In genomic region chr2:10590742-10591141, GRCh38 we compare ENCODE assay signal across 17 cellular contexts.
DNase-seq lines count a peak whose midpoint lies in the region; TF ChIP-seq lines count a peak whose summit lies in the region.
"Had no signal": no experiment of that assay in that cellular context is flagged by ENCODE, and none has a peak within 500 bp of the region (broad histone marks: within the 10 kb centered on the region; RNA-seq: fewer than 3 reads in every experiment).

No MANE protein-coding gene starts in this region.

- H3K27me3 ChIP-seq in BLaER1 = no peaks in the 10 kb centered on the region
- H3K27me3 ChIP-seq: BE2C had no signal

- peak overlapping the region; percentile 74 for H3K27ac ChIP-seq in BLaER1
- H3K27ac ChIP-seq: RWPE1 had no signal

- H3K4me1 ChIP-seq in BLaER1 = peaks cover 62% of the 10 kb centered on the region
- H3K4me1 ChIP-seq: BE2C had no signal

- H3K9me3 Mint-ChIP-seq in mesothelial cell of epicardium = no peaks in the 10 kb centered on the region

- no peak for TF ChIP-seq POLR2A in lower leg skin (IDR thresholded peaks at IDR 0.05)

- no peak for TF ChIP-seq CTCF in LNCaP clone FGC (IDR thresholded peaks at IDR 0.05; ENCODE audit: control insufficient read depth, extremely low read depth, insufficient read depth)
- TF ChIP-seq CTCF in fibroblast of villous mesenchyme (IDR thresholded peaks at IDR 0.05; ENCODE audit: insufficient read depth, low read depth, low read length) = no peak
- no peak for TF ChIP-seq CTCF in mesothelial cell of epicardium (IDR thresholded peaks at IDR 0.05; ENCODE audit: unreplicated experiment)
- no peak for TF ChIP-seq CTCF in lower leg skin (IDR thresholded peaks at IDR 0.05)

- H3K4me1 Mint-ChIP-seq in mesothelial cell of epicardium = peaks cover 37% of the 10 kb centered on the region

- peak overlapping the region; percentile 86 for H3K27ac Mint-ChIP-seq in mesothelial cell of epicardium

- peak overlapping the region; percentile 68 for H3K4me2 ChIP-seq in BLaER1

- H3K36me3 Mint-ChIP-seq in mesothelial cell of epicardium = peaks cover 48% of the 10 kb centered on the region

- no peaks in the 10 kb centered on the region; the same call in 1 of the 2 replicates for H3K9me3 ChIP-seq in BLaER1
- H3K9me3 ChIP-seq: BE2C had no signal

- no peak overlapping the region for H3K4me3 Mint-ChIP-seq in mesothelial cell of epicardium

- H3K36me3 ChIP-seq in BLaER1 = peaks cover 45% of the 10 kb centered on the region

- WGBS in lower leg skin, 2 donors = 84 to 90% methylated on average over 1 of the region's 1 CpG

- H3K4me3 ChIP-seq in BLaER1 = no peak overlapping the region
- H3K4me3 ChIP-seq in LNCaP clone FGC (ENCODE audit: low read depth, low read length) = no peak overlapping the region
- no peak overlapping the region for H3K4me3 ChIP-seq in fibroblast of villous mesenchyme (ENCODE audit: low read depth, low read length)
- H3K4me3 ChIP-seq in lower leg skin (ENCODE audit: low read depth, poor library complexity, severe bottlenecking) = no peak overlapping the region

- DNase-seq in LNCaP clone FGC (ENCODE audit: low read depth) (peak; percentile 75), fibroblast of villous mesenchyme (ENCODE audit: low read depth) (peak; percentile 27), mesothelial cell of epicardium (ENCODE audit: low spot score in 2 of 2, unreplicated experiment in 2 of 2) (no peak), SHP77 treated with DMSO at 0.1 percent for 48 hours (lab: John Stamatoyannopoulos, UW) (no peak), NOMO-1 treated with DMSO at 0.1 percent for 48 hours (lab: John Stamatoyannopoulos, UW; ENCODE audit: unreplicated experiment) (no peak), lower leg skin (ENCODE audit: low spot score in 2 of 2) (no peak)
- DNase-seq in stimulated activated CD4-positive, alpha-beta T cell treated with anti-CD3 and anti-CD28 coated beads, Interleukin-4, amount 100 ng/mL, for 24 hours = no peak
- DNase-seq: 8988T, BE2C, DMS79, H7, KBM-7, NCI-H1694 treated with DMSO at 0.1 percent for 48 hours, NCI-H510A treated with DMSO at 0.1 percent for 48 hours, NCI-H774 had no signal

- H4K20me1 ChIP-seq in BLaER1 = no peaks in the 10 kb centered on the region

- no peaks in the 10 kb centered on the region for H3K27me3 Mint-ChIP-seq in mesothelial cell of epicardium (ENCODE audit: low read depth)

- H3K9ac ChIP-seq in BLaER1 = no peak overlapping the region

- intact Hi-C loops in lower leg skin (cut with DNase I; ENCODE audit: low total_unique reads) = no loop called here

Comparison
In these comparisons a context has a peak if more than half of its experiments do, and no peak if none do; other contexts are left out.
1. DNase-seq: peak in LNCaP clone FGC (single experiment) and fibroblast of villous mesenchyme (single experiment); none in mesothelial cell of epicardium (0 of 2), stimulated activated CD4-positive, alpha-beta T cell treated with anti-CD3 and anti-CD28 coated beads, Interleukin-4, amount 100 ng/mL, for 24 hours (single experiment), SHP77 treated with DMSO at 0.1 percent for 48 hours (single experiment), NOMO-1 treated with DMSO at 0.1 percent for 48 hours (single experiment) and lower leg skin (0 of 2).